Comparison of ENCODE assay signal across 19 cellular contexts in genomic region chr1:112665857-112666256, GRCh38. TPM values are rescaled to one million over a fixed set of nuclear protein-coding genes. Genes with fewer than 3 reads are reported as not detected.
DNase-seq lines count a peak whose midpoint lies in the region; ATAC-seq and TF ChIP-seq lines count a peak whose summit lies in the region.
"Had no signal": no experiment of that assay in that cellular context is flagged by ENCODE, and none has a peak within 500 bp of the region (broad histone marks: within the 10 kb centered on the region; RNA-seq: fewer than 3 reads in every experiment).

No MANE protein-coding gene starts in this region.

- no peak for TF ChIP-seq POLR2A in spleen (IDR thresholded peaks at IDR 0.05)

- no peak overlapping the region for H3K4me3 ChIP-seq in spleen
- H3K4me3 ChIP-seq: GM12878, PC-9 had no signal

- no peak for TF ChIP-seq CTCF in CD4-positive, alpha-beta T cell (IDR thresholded peaks at IDR 0.05)
- TF ChIP-seq CTCF in activated CD8-positive, alpha-beta T cell treated with anti-CD3 and anti-CD28 coated beads for 36 hours (IDR thresholded peaks at IDR 0.05), result no peak
- no peak for TF ChIP-seq CTCF in spleen (IDR thresholded peaks at IDR 0.05 in 8 of 11, conservative IDR thresholded peaks at IDR 0.05 in 3 of 11)

- H3K27ac ChIP-seq in CD4-positive, alpha-beta T cell (ENCODE audit: low read depth, low read length), result no peak overlapping the region
- H3K27ac ChIP-seq in spleen, result no peak overlapping the region
- H3K27ac ChIP-seq: 22Rv1, KMS-11, PC-9 had no signal

- H3K9me3 Mint-ChIP-seq in T-helper 1 cell treated with Interleukin-12 subunit alpha and Interleukin-12 subunit beta and Interleukin-4 antibody, amounts not matched to agents 30 μg/mL and 1 μg/mL, for 36 hours, result no peaks in the 10 kb centered on the region
- H3K9me3 Mint-ChIP-seq in CD4-positive, alpha-beta T cell, result no peaks in the 10 kb centered on the region
- H3K9me3 Mint-ChIP-seq in activated CD8-positive, alpha-beta T cell treated with anti-CD3 and anti-CD28 coated beads for 36 hours, result no peaks in the 10 kb centered on the region
- no peaks in the 10 kb centered on the region for H3K9me3 Mint-ChIP-seq in memory B cell

- peaks cover 0 to 100% (median 95%) of the 10 kb centered on the region in 6 donors for H3K36me3 ChIP-seq in spleen

- no peaks in the 10 kb centered on the region for H3K27me3 Mint-ChIP-seq in T-helper 1 cell treated with Interleukin-12 subunit alpha and Interleukin-12 subunit beta and Interleukin-4 antibody, amounts not matched to agents 30 μg/mL and 1 μg/mL, for 36 hours (ENCODE audit: low read depth)
- no peaks in the 10 kb centered on the region for H3K27me3 Mint-ChIP-seq in CD4-positive, alpha-beta T cell
- no peaks in the 10 kb centered on the region for H3K27me3 Mint-ChIP-seq in activated CD8-positive, alpha-beta T cell treated with anti-CD3 and anti-CD28 coated beads for 36 hours
- H3K27me3 Mint-ChIP-seq in memory B cell, result no peaks in the 10 kb centered on the region

- CTCF ChIA-PET in CD4-positive, alpha-beta T cell (lab: Charles Lee), result no interaction called here
- CTCF ChIA-PET in activated CD8-positive, alpha-beta T cell treated with anti-CD3 and anti-CD28 coated beads for 36 hours (lab: Charles Lee), result interaction anchor here (2.0 kb wide), 1 partner anchor 7 kb away, joined by 5 read pairs; no protein-coding TSS in a partner anchor

- WGBS in spleen, 5 donors, result 79 to 98% (median 92%) methylated on average over 3 of the region's 3 CpGs

- peak overlapping the region; percentile 38 for H3K27ac Mint-ChIP-seq in T-helper 1 cell treated with Interleukin-12 subunit alpha and Interleukin-12 subunit beta and Interleukin-4 antibody, amounts not matched to agents 30 μg/mL and 1 μg/mL, for 36 hours
- H3K27ac Mint-ChIP-seq in CD4-positive, alpha-beta T cell, result peak overlapping the region; percentile 50
- peak overlapping the region; percentile 50 for H3K27ac Mint-ChIP-seq in activated CD8-positive, alpha-beta T cell treated with anti-CD3 and anti-CD28 coated beads for 36 hours
- H3K27ac Mint-ChIP-seq in memory B cell, result peak overlapping the region; percentile 15

- H3K9me3 ChIP-seq in CD4-positive, alpha-beta T cell (ENCODE audit: control insufficient read depth, low read length), result no peaks in the 10 kb centered on the region
- no peaks in the 10 kb centered on the region for H3K9me3 ChIP-seq in spleen

- H3K4me1 Mint-ChIP-seq in T-helper 1 cell treated with Interleukin-12 subunit alpha and Interleukin-12 subunit beta and Interleukin-4 antibody, amounts not matched to agents 30 μg/mL and 1 μg/mL, for 36 hours (ENCODE audit: low read depth), result peaks cover 26% of the 10 kb centered on the region
- peaks cover 16% of the 10 kb centered on the region for H3K4me1 Mint-ChIP-seq in CD4-positive, alpha-beta T cell (ENCODE audit: low read depth)
- H3K4me1 Mint-ChIP-seq in activated CD8-positive, alpha-beta T cell treated with anti-CD3 and anti-CD28 coated beads for 36 hours (ENCODE audit: low read depth), result peaks cover 34% of the 10 kb centered on the region
- H3K4me1 Mint-ChIP-seq in memory B cell, result peaks cover 8% of the 10 kb centered on the region

- ATAC-seq in CD4-positive, alpha-beta T cell (ENCODE audit: poor library complexity), result no peak
- no peak for ATAC-seq in activated CD8-positive, alpha-beta T cell treated with anti-CD3 and anti-CD28 coated beads for 36 hours
- no peak for ATAC-seq in memory B cell (ENCODE audit: low read depth)
- no peak for ATAC-seq in HG03439 (IDR thresholded peaks at IDR 0.05; ENCODE audit: unreplicated experiment)
- no peak for ATAC-seq in GM19463 (IDR thresholded peaks at IDR 0.05; ENCODE audit: unreplicated experiment)
- ATAC-seq: GM12878 had no signal

- intact Hi-C loops in CD4-positive, alpha-beta T cell (cut with DNase I, micrococcal nuclease), result no loop called here
- intact Hi-C loops in activated CD8-positive, alpha-beta T cell treated with anti-CD3 and anti-CD28 coated beads for 36 hours (cut with micrococcal nuclease), result no loop called here
- intact Hi-C loops in spleen (cut with DNase I; ENCODE audit: low total_unique reads), result no loop called here

- no peak overlapping the region for H3K4me3 Mint-ChIP-seq in T-helper 1 cell treated with Interleukin-12 subunit alpha and Interleukin-12 subunit beta and Interleukin-4 antibody, amounts not matched to agents 30 μg/mL and 1 μg/mL, for 36 hours
- H3K4me3 Mint-ChIP-seq in CD4-positive, alpha-beta T cell, result no peak overlapping the region
- H3K4me3 Mint-ChIP-seq in activated CD8-positive, alpha-beta T cell treated with anti-CD3 and anti-CD28 coated beads for 36 hours, result no peak overlapping the region
- H3K4me3 Mint-ChIP-seq in memory B cell, result no peak overlapping the region

- no peaks in the 10 kb centered on the region for H3K27me3 ChIP-seq in CD4-positive, alpha-beta T cell (ENCODE audit: control insufficient read depth, insufficient read depth, low read length)
- no peaks in the 10 kb centered on the region for H3K27me3 ChIP-seq in spleen (replicated peaks in 1 of 7)

- DNase-seq in T-helper 1 cell (no peak), memory B cell (ENCODE audit: low spot score in 2 of 2) (no peak), spleen (no peak)
- DNase-seq in CD4-positive, alpha-beta T cell, result no peak
- DNase-seq in activated CD8-positive, alpha-beta T cell treated with anti-CD3 and anti-CD28 coated beads for 36 hours, result no peak
- DNase-seq: DMS 273 treated with DMSO at 0.1 percent for 48 hours, GDM1, NCI-H1092 treated with DMSO at 0.1 percent for 48 hours, NCI-H1694 treated with DMSO at 0.1 percent for 48 hours, NCI-H2107, NCI-H2227 treated with DMSO at 0.1 percent for 48 hours, NCI-H524, PC-9 had no signal

- peaks cover 72% of the 10 kb centered on the region for H3K36me3 Mint-ChIP-seq in T-helper 1 cell treated with Interleukin-12 subunit alpha and Interleukin-12 subunit beta and Interleukin-4 antibody, amounts not matched to agents 30 μg/mL and 1 μg/mL, for 36 hours (ENCODE audit: low read depth)
- H3K36me3 Mint-ChIP-seq in CD4-positive, alpha-beta T cell (ENCODE audit: low read depth), result peaks cover 95% of the 10 kb centered on the region
- peaks cover 71% of the 10 kb centered on the region for H3K36me3 Mint-ChIP-seq in activated CD8-positive, alpha-beta T cell treated with anti-CD3 and anti-CD28 coated beads for 36 hours (ENCODE audit: low read depth)
- peaks cover 49% of the 10 kb centered on the region for H3K36me3 Mint-ChIP-seq in memory B cell

- POLR2A ChIA-PET in CD4-positive, alpha-beta T cell (lab: Charles Lee), result no interaction called here
- POLR2A ChIA-PET in activated CD8-positive, alpha-beta T cell treated with anti-CD3 and anti-CD28 coated beads for 36 hours (lab: Charles Lee), result interaction anchor here (1.2 to 6.1 kb wide), 4 partner anchors 8 to 49 kb away, joined by 3 to 41 read pairs (median 4); partner anchors contain the start of genes CAPZA1, MOV10, PPM1J and ST7L

- peaks cover 0 to 17% (median 7%) of the 10 kb centered on the region in 6 donors for H3K4me1 ChIP-seq in spleen

RNA-seq across cellular contexts. Expression of gene MOV10, which starts 8.6 kb away (rescaled TPM):
- total RNA-seq in CD4-positive, alpha-beta T cell, result 10 to 100 TPM; 80.6 to 89.3 TPM
- total RNA-seq in activated CD8-positive, alpha-beta T cell treated with anti-CD3 and anti-CD28 coated beads for 36 hours, result 10 to 100 TPM; 77.2 to 78.5 TPM
- 10 to 100 TPM; 45.5 to 92.3 (median 60.2) TPM for total RNA-seq in spleen
- 10 to 100 TPM; 23.5 to 62.5 (median 50.8) TPM for polyA plus RNA-seq in spleen

RNA-seq across cellular contexts. Expression of gene RHOC, which starts 41.1 kb away (rescaled TPM):
- 10 to 100 TPM; 11.9 to 12.7 TPM for total RNA-seq in CD4-positive, alpha-beta T cell
- 10 to 100 TPM; 34.2 to 34.7 TPM for total RNA-seq in activated CD8-positive, alpha-beta T cell treated with anti-CD3 and anti-CD28 coated beads for 36 hours
- total RNA-seq in spleen, result 100 to 1,000 TPM; 125 to 292 (median 210) TPM
- 100 to 1,000 TPM; 120 to 323 (median 153) TPM for polyA plus RNA-seq in spleen

RNA-seq across cellular contexts. Expression of gene CAPZA1, which starts 46.2 kb away (rescaled TPM):
- total RNA-seq in CD4-positive, alpha-beta T cell, result 100 to 1,000 TPM; 166 to 179 TPM
- 100 to 1,000 TPM; 220 to 230 TPM for total RNA-seq in activated CD8-positive, alpha-beta T cell treated with anti-CD3 and anti-CD28 coated beads for 36 hours
- 100 to 1,000 TPM; 190 to 354 (median 259) TPM for total RNA-seq in spleen
- 100 to 1,000 TPM; 105 to 132 (median 117) TPM for polyA plus RNA-seq in spleen

RNA-seq across cellular contexts. Expression of gene ST7L, which starts 46.9 kb away (rescaled TPM):
- 10 to 100 TPM; 25.5 to 29.8 TPM for total RNA-seq in CD4-positive, alpha-beta T cell
- 10 to 100 TPM; 11.9 to 12.2 TPM for total RNA-seq in activated CD8-positive, alpha-beta T cell treated with anti-CD3 and anti-CD28 coated beads for 36 hours
- total RNA-seq in spleen, result 10 to 100 TPM; 14.1 to 23.9 (median 22.2) TPM
- 1 to 10 TPM; 6.1 to 7.7 (median 6.9) TPM for polyA plus RNA-seq in spleen

RNA-seq across cellular contexts. Expression of gene PPM1J, which starts 49.3 kb away (rescaled TPM):
- under 1 TPM; 0.39 to 0.49 TPM for total RNA-seq in CD4-positive, alpha-beta T cell
- 1 to 10 TPM; 1.7 to 2.8 TPM for total RNA-seq in activated CD8-positive, alpha-beta T cell treated with anti-CD3 and anti-CD28 coated beads for 36 hours
- total RNA-seq in spleen, result 1 to 10 TPM in 5 of 7 donors, under 1 TPM in 2; 0.51 to 1.8 (median 1.3) TPM
- polyA plus RNA-seq in spleen, result 1 to 10 TPM; 1.3 to 1.9 (median 1.5) TPM
